Comparison of ENCODE assay signal across 9 cellular contexts in genomic region chr1:55204997-55205396, GRCh38. TPM values are rescaled to one million over a fixed set of nuclear protein-coding genes. Genes with fewer than 3 reads are reported as not detected.
DNase-seq lines count a peak whose midpoint lies in the region; ATAC-seq and TF ChIP-seq lines count a peak whose summit lies in the region.
"Had no signal": no experiment of that assay in that cellular context is flagged by ENCODE, and none has a peak within 500 bp of the region (broad histone marks: within the 10 kb centered on the region; RNA-seq: fewer than 3 reads in every experiment).

No MANE protein-coding gene starts in this region.

- H3K4me3 ChIP-seq in fibroblast of lung (replicated peaks in 1 of 4; ENCODE audit: control extremely low read depth in 1 of 4, insufficient read depth in 1 of 4, low read depth in 3 of 4, low read length in 4 of 4) (no peak overlapping the region), osteoblast (ENCODE audit: insufficient read depth, low read length) (no peak overlapping the region)

- H3K27ac ChIP-seq in fibroblast of lung (ENCODE audit: insufficient read depth, low read length) (no peak overlapping the region), osteoblast (ENCODE audit: low read depth, low read length) (no peak overlapping the region)

- H3K36me3 ChIP-seq in fibroblast of lung (ENCODE audit: control insufficient read depth, insufficient read depth, low read length): no peaks in the 10 kb centered on the region
- no peaks in the 10 kb centered on the region for H3K36me3 ChIP-seq in osteoblast (ENCODE audit: insufficient read depth, low read length)

- H4K20me1 ChIP-seq in fibroblast of lung (ENCODE audit: control insufficient read depth, extremely low read depth, insufficient read depth, low read length): no peaks in the 10 kb centered on the region
- peaks cover 44% of the 10 kb centered on the region for H4K20me1 ChIP-seq in osteoblast (ENCODE audit: insufficient read depth, low read length)

- TF ChIP-seq CTCF in GM10248 (IDR thresholded peaks at IDR 0.05; ENCODE audit: control extremely low read depth, extremely low read depth, low read depth, missing control alignments): no peak
- TF ChIP-seq CTCF in fibroblast of lung (conservative IDR thresholded peaks at IDR 0.05 in 1 of 2, IDR thresholded peaks at IDR 0.05 in 1 of 2; ENCODE audit: low read depth in 1 of 2, low read length in 2 of 2): no peak
- no peak for TF ChIP-seq CTCF in osteoblast (IDR thresholded peaks at IDR 0.05; ENCODE audit: extremely low read depth, low read depth, low read length)

- DNase-seq in GM10248 (ENCODE audit: extremely low spot score) (peak; percentile 52), fibroblast of lung (ENCODE audit: low read depth in 2 of 2) (peak in 1 of 2 donors; percentile 61), NCI-H345 (lab: John Stamatoyannopoulos, UW) (no peak), osteoblast (ENCODE audit: insufficient read length, low spot score, missing footprints) (no peak), NK-92 (lab: John Stamatoyannopoulos, UW; ENCODE audit: unreplicated experiment) (no peak)
- no peak for DNase-seq in NK-92 treated with Interleukin-12 subunit alpha and Interleukin-12 subunit beta, amount 100 ng/mL, for 24 hours (lab: John Stamatoyannopoulos, UW)
- DNase-seq: NCI-H146 had no signal

- H3K9me3 ChIP-seq in fibroblast of lung (ENCODE audit: control insufficient read depth, insufficient read depth, low read depth, low read length) (no peaks in the 10 kb centered on the region), osteoblast (ENCODE audit: low read depth, low read length) (no peaks in the 10 kb centered on the region)

- H3K4me1 ChIP-seq in fibroblast of lung (ENCODE audit: control insufficient read depth, extremely low read depth, insufficient read depth, low read length) (peaks cover 6% of the 10 kb centered on the region), osteoblast (ENCODE audit: insufficient read depth, low read length) (peaks cover 28% of the 10 kb centered on the region)

- peaks cover 75% of the 10 kb centered on the region for H3K79me2 ChIP-seq in fibroblast of lung (ENCODE audit: control insufficient read depth, insufficient read depth, low read length)
- peaks cover 95% of the 10 kb centered on the region for H3K79me2 ChIP-seq in osteoblast (ENCODE audit: insufficient read depth, low read length)

- POLR2A ChIA-PET in GM10248 (lab: Yijun Ruan, JAX): interaction anchor here (0.6 kb wide), 1 partner anchor 11 kb away, joined by 3 read pairs; no protein-coding TSS in a partner anchor

- H3K4me2 ChIP-seq in fibroblast of lung (ENCODE audit: extremely low read depth, insufficient read depth, low read length): peak overlapping the region; percentile 15
- H3K4me2 ChIP-seq in osteoblast (ENCODE audit: insufficient read depth, low read length): no peak overlapping the region

- no peak overlapping the region for H3K9ac ChIP-seq in fibroblast of lung (ENCODE audit: insufficient read depth, low read length)

- H3K27me3 ChIP-seq in fibroblast of lung (ENCODE audit: control insufficient read depth, insufficient read depth, low read length): no peaks in the 10 kb centered on the region
- H3K27me3 ChIP-seq in osteoblast (ENCODE audit: insufficient read depth, low read length): no peaks in the 10 kb centered on the region

- H2AFZ ChIP-seq in fibroblast of lung (ENCODE audit: low read length) (no peak overlapping the region), osteoblast (ENCODE audit: low read length) (no peak overlapping the region)

- ATAC-seq in GM19463 (IDR thresholded peaks at IDR 0.05; ENCODE audit: unreplicated experiment) (peak; percentile 87), HG03196 (IDR thresholded peaks at IDR 0.05; ENCODE audit: unreplicated experiment) (peak; percentile 80)

- CTCF ChIA-PET in GM10248 (lab: Yijun Ruan, JAX): interaction anchor here (1.0 to 2.6 kb wide), 7 partner anchors 8 to 72 kb away, joined by 3 to 7 read pairs (median 3); no protein-coding TSS in a partner anchor

RNA-seq across cellular contexts. Expression of gene USP24, which starts 10.2 kb away (rescaled TPM):
- total RNA-seq in fibroblast of lung (39.3 and 63.9 TPM in 2 replicates), osteoblast (40.7 and 43.1 TPM in 2 replicates)
- polyA plus RNA-seq in fibroblast of lung: 16.4 and 17.5 TPM in 2 replicates
- polyA plus RNA-seq in fibroblast of lung (2012): 13.9 and 15.9 TPM in 2 replicates
- polyA minus RNA-seq in fibroblast of lung (ENCODE audit: low replicate concordance): 16.4 and 20.7 TPM in 2 replicates
